10 cellular contexts compared by ENCODE assay signal in the genomic region with DNA sequence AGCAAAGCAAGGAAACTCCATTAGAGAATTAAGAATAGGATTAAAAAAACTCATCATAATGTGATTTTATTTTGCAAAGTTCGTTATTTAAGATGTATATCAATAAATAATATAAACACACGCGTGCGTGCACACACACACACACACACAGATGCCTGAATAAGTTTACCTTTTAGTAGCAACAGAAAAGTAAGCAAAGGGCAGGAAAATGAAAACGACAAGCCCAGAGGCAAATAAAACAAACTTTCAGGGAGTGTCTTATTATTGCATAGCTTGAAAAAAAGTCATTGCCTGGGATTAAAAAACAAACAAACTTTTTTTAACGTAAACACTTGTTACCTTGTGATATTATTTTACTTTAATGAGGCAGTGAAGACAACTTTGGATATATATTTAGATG.
"Had no signal": no experiment of that assay in that cellular context is flagged by ENCODE, and none has a peak within 500 bp of the region (broad histone marks: within the 10 kb centered on the region; RNA-seq: fewer than 3 reads in every experiment).

No MANE protein-coding gene starts in this region.

- H3K9me3 Mint-ChIP-seq: HFFc6, IgD-negative memory B cell had no signal

- H3K27ac ChIP-seq: KMS-11 had no signal

- H3K27me3 Mint-ChIP-seq: IgD-negative memory B cell had no signal

- FAIRE-seq: H1, H54, HTR-8/SVneo had no signal

- H3K4me2 ChIP-seq: GM23338, KMS-11 had no signal

- H3K4me3 Mint-ChIP-seq: GM23338, H9, HFFc6, IgD-negative memory B cell had no signal

- H2AFZ ChIP-seq: GM23338 had no signal

- H3K36me3 Mint-ChIP-seq: IgD-negative memory B cell had no signal

- DNase-seq: H9, HFFc6, KBM-7 had no signal

- H3K4me3 ChIP-seq: GM23338 had no signal

- H3K9ac ChIP-seq: KMS-11 had no signal

- H3K27ac Mint-ChIP-seq: GM23338, H9, HFFc6 had no signal

- ATAC-seq: GM23338, HCT116 had no signal

- H3K4me1 Mint-ChIP-seq: GM23338, H9, IgD-negative memory B cell had no signal
